Comparison of ENCODE assay signal across 24 cellular contexts in genomic region chr9:117138257-117138656, GRCh38.
DNase-seq lines count a peak whose midpoint lies in the region; ATAC-seq and TF ChIP-seq lines count a peak whose summit lies in the region.
"Had no signal": no experiment of that assay in that cellular context is flagged by ENCODE, and none has a peak within 500 bp of the region (broad histone marks: within the 10 kb centered on the region; RNA-seq: fewer than 3 reads in every experiment).

No MANE protein-coding gene starts in this region.

- H3K27ac ChIP-seq in suprapubic skin = no peak overlapping the region
- H3K27ac ChIP-seq: 22Rv1, A549, BLaER1 had no signal

- no peaks in the 10 kb centered on the region for H3K36me3 ChIP-seq in suprapubic skin
- H3K36me3 ChIP-seq: BLaER1 had no signal

- 36% methylated on average over 5 of the region's 5 CpGs for WGBS in suprapubic skin

- TF ChIP-seq EP300 in suprapubic skin (IDR thresholded peaks at IDR 0.05) = no peak

- no peak for ATAC-seq in SK-N-SH treated with all-trans-retinoic acid at 6 μM for 48 hours
- ATAC-seq: A549, GM12878 had no signal

- no peak for TF ChIP-seq POLR2A in suprapubic skin (IDR thresholded peaks at IDR 0.05)

- no peaks in the 10 kb centered on the region for H3K27me3 ChIP-seq in suprapubic skin
- H3K27me3 ChIP-seq: BE2C, BLaER1 had no signal

- no peaks in the 10 kb centered on the region for H3K9me3 ChIP-seq in suprapubic skin
- H3K9me3 ChIP-seq: A549, BE2C, BLaER1 had no signal

- DNase-seq in Ammon's horn (ENCODE audit: low spot score) (peak; percentile 8), NCI-H446 treated with DMSO at 0.1 percent for 48 hours (lab: John Stamatoyannopoulos, UW) (peak; percentile 16), cerebellum (ENCODE audit: low spot score) (peak; percentile 33), myocyte (ENCODE audit: low read depth) (peak; percentile 15), HuH-7.5 (ENCODE audit: low spot score) (no peak), suprapubic skin (ENCODE audit: low spot score in 2 of 2) (no peak), T1000 (lab: John Stamatoyannopoulos, UW) (no peak)
- DNase-seq: AML-193; BE2C; CD4-positive, alpha-beta memory T cell; CD4-positive, CD25-positive, alpha-beta regulatory T cell; CD8-positive, alpha-beta memory T cell; COR-L47; DMS 273 treated with DMSO at 0.1 percent for 48 hours; DMS153; DMS53; DMS79; DND-41; GDM1 had no signal

- no peak overlapping the region for H3K4me3 ChIP-seq in suprapubic skin
- H3K4me3 ChIP-seq: A549, BLaER1, GM12878 had no signal

- TF ChIP-seq CTCF in suprapubic skin (IDR thresholded peaks at IDR 0.05) = no peak

- no peaks in the 10 kb centered on the region for H3K4me1 ChIP-seq in suprapubic skin
- H3K4me1 ChIP-seq: A549 had no signal

TF ChIP-seq in SK-N-SH treated with all-trans-retinoic acid at 6 μM for 48 hours, 23 proteins besides CTCF, POLR2A, EP300 and RAD21:
- no peak for TF ChIP-seq ZFP3 (CRISPR knock-in tag; IDR thresholded peaks at IDR 0.05)
- TF ChIP-seq CREB5 (CRISPR knock-in tag; IDR thresholded peaks at IDR 0.05; ENCODE audit: low read depth) = no peak
- TF ChIP-seq TCF4 (CRISPR knock-in tag; IDR thresholded peaks at IDR 0.05; ENCODE audit: borderline replicate concordance) = no peak
- no peak for TF ChIP-seq OSR1 (CRISPR knock-in tag; IDR thresholded peaks at IDR 0.05)
- no peak for TF ChIP-seq BACH2 (CRISPR knock-in tag; IDR thresholded peaks at IDR 0.05; ENCODE audit: borderline replicate concordance)
- no peak for TF ChIP-seq PATZ1 (CRISPR knock-in tag; IDR thresholded peaks at IDR 0.05; ENCODE audit: borderline replicate concordance)
- TF ChIP-seq ZNF565 (CRISPR knock-in tag; conservative IDR thresholded peaks at IDR 0.05; ENCODE audit: low read depth) = no peak
- no peak for TF ChIP-seq ARNTL (CRISPR knock-in tag; IDR thresholded peaks at IDR 0.05; ENCODE audit: borderline replicate concordance, low read depth)
- no peak for TF ChIP-seq TOX (CRISPR knock-in tag; IDR thresholded peaks at IDR 0.05; ENCODE audit: borderline replicate concordance)
- TF ChIP-seq ESRRG (CRISPR knock-in tag; IDR thresholded peaks at IDR 0.05) = no peak
TF ChIP-seq in SK-N-SH treated with all-trans-retinoic acid at 6 μM for 48 hours: peak in this region for 0.

Comparison
In these comparisons a context has a peak if more than half of its experiments do, and no peak if none do; other contexts are left out.
1. DNase-seq: peak in Ammon's horn (single experiment), NCI-H446 treated with DMSO at 0.1 percent for 48 hours (single experiment), cerebellum (single experiment) and myocyte (single experiment); none in HuH-7.5 (single experiment), suprapubic skin (0 of 2) and T1000 (single experiment).